15 cellular contexts compared by ENCODE assay signal in the genomic region with DNA sequence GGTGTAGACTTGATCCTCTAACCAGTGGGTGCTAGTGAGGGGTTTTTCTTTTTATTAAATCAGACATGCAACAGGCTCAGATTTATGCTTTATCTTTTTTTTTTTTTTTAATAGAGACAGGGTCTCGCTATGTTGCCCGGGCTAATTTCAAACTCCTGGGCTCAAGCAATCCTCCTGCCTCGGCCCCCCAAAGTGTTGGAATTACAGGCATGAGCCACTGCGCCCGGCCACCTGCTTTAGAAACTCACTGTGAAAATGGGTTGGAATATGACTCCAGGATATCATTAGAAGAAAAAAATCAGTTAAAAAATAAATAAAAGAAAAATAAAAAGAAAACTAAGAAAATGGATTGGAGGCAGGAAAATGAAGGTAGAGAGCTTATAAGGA. TPM values are rescaled to one million over a fixed set of nuclear protein-coding genes. Genes with fewer than 3 reads are reported as not detected.
A peak's percentile ranks its signal among the peaks of the same experiment; 100 is the strongest.
DNase-seq lines count a peak whose midpoint lies in the region; ATAC-seq and TF ChIP-seq lines count a peak whose summit lies in the region.
"Had no signal": no experiment of that assay in that cellular context is flagged by ENCODE, and none has a peak within 500 bp of the region (broad histone marks: within the 10 kb centered on the region; RNA-seq: fewer than 3 reads in every experiment).

No MANE protein-coding gene starts in this region.

- TF ChIP-seq CTCF in heart left ventricle (IDR thresholded peaks at IDR 0.05) (no peak), gastroesophageal sphincter (IDR thresholded peaks at IDR 0.05) (no peak), type B pancreatic cell (conservative IDR thresholded peaks at IDR 0.05) (no peak), foreskin fibroblast (IDR thresholded peaks at IDR 0.05; ENCODE audit: low read depth, low read length) (no peak)

- H3K36me3 Mint-ChIP-seq in type B pancreatic cell = peaks cover 19% of the 10 kb centered on the region

- TF ChIP-seq EP300 in gastroesophageal sphincter (IDR thresholded peaks at IDR 0.05) = no peak

- H3K27ac ChIP-seq in heart left ventricle (peak overlapping the region in 11 of 12 donors; percentile 10 to 98 (median 74)), gastroesophageal sphincter (peak overlapping the region; percentile 90 to 98 (median 94)), rectal smooth muscle tissue (ENCODE audit: low read depth, low read length) (peak overlapping the region; percentile 68)
- H3K27ac ChIP-seq: C4-2B, neural progenitor cell had no signal

- no peaks in the 10 kb centered on the region for H3K4me1 Mint-ChIP-seq in type B pancreatic cell (ENCODE audit: unreplicated experiment)
- H3K4me1 Mint-ChIP-seq: activated B cell treated with CpG ODN at 0.5 μM for 24 hours, brain, neural progenitor cell had no signal

- 89 to 92% (median 90%) methylated on average over 5 of the region's 5 CpGs for WGBS in heart left ventricle, 4 donors
- WGBS in gastroesophageal sphincter (ENCODE audit: low coverage in 1 of 2), 2 donors = 53 to 83% methylated on average over 1 to 3 of the region's 5 CpGs

- DNase-seq in heart left ventricle (no peak), left cardiac atrium (no peak), type B pancreatic cell (ENCODE audit: extremely low spot score, unreplicated experiment) (no peak), foreskin fibroblast (no peak)
- DNase-seq in activated CD4-positive, alpha-beta T cell treated with anti-CD3 and anti-CD28 coated beads for 48 hours = no peak

- ATAC-seq in heart left ventricle (no peak), left cardiac atrium (no peak), gastroesophageal sphincter (no peak), GM21528 (IDR thresholded peaks at IDR 0.05; ENCODE audit: low FRiP score, unreplicated experiment) (no peak)

- no peak overlapping the region for H3K9ac ChIP-seq in rectal smooth muscle tissue (ENCODE audit: low read length)
- H3K9ac ChIP-seq: neural progenitor cell had no signal

- H3K9me3 Mint-ChIP-seq in type B pancreatic cell = no peaks in the 10 kb centered on the region
- H3K9me3 Mint-ChIP-seq: activated B cell treated with CpG ODN at 0.5 μM for 24 hours; activated CD8-positive, alpha-beta T cell treated with anti-CD3 and anti-CD28 coated beads for 36 hours; activated naive CD4-positive, alpha-beta T cell treated with anti-CD3 and anti-CD28 coated beads, Interleukin-2, amount 50 U/mL, for 24 hours; activated T-cell treated with anti-CD3 and anti-CD28 coated beads, Interleukin-2, amount 50 U/mL, for 24 hours; neural progenitor cell had no signal

- H3K4me3 ChIP-seq in heart left ventricle (no peak overlapping the region), gastroesophageal sphincter (no peak overlapping the region), rectal smooth muscle tissue (ENCODE audit: low read length) (no peak overlapping the region), foreskin fibroblast (ENCODE audit: low read depth in 1 of 2, low read length in 2 of 2) (no peak overlapping the region)
- H3K4me3 ChIP-seq: neural progenitor cell had no signal

- H3K4me3 Mint-ChIP-seq in type B pancreatic cell = no peak overlapping the region
- H3K4me3 Mint-ChIP-seq: activated B cell treated with CpG ODN at 0.5 μM for 24 hours; activated CD8-positive, alpha-beta T cell treated with anti-CD3 and anti-CD28 coated beads for 36 hours; activated naive CD4-positive, alpha-beta T cell treated with anti-CD3 and anti-CD28 coated beads, Interleukin-2, amount 50 U/mL, for 24 hours; activated T-cell treated with anti-CD3 and anti-CD28 coated beads, Interleukin-2, amount 50 U/mL, for 24 hours; brain had no signal

- TF ChIP-seq POLR2A in heart left ventricle (IDR thresholded peaks at IDR 0.05) (no peak), gastroesophageal sphincter (IDR thresholded peaks at IDR 0.05) (no peak)

- H3K36me3 ChIP-seq in heart left ventricle (peaks cover 3 to 100% (median 95%) of the 10 kb centered on the region in 9 donors), gastroesophageal sphincter (peaks cover 0 to 98% of the 10 kb centered on the region in 2 donors), rectal smooth muscle tissue (ENCODE audit: control insufficient read depth, insufficient read depth, low read length) (peaks cover 39% of the 10 kb centered on the region)
- H3K36me3 ChIP-seq: neural progenitor cell had no signal

- intact Hi-C loops in heart left ventricle (cut with DNase I) = loop anchor here (2.0 to 10.0 kb wide), 11 partner anchors 37 to 107 kb away; a partner anchor contains a TSS
- intact Hi-C loops in left cardiac atrium (cut with DNase I) = loop anchor here (5.0 to 10.0 kb wide), 4 partner anchors 63 to 107 kb away; no protein-coding TSS in a partner anchor

- H3K9me3 ChIP-seq in heart left ventricle (no peaks in the 10 kb centered on the region), gastroesophageal sphincter (no peaks in the 10 kb centered on the region)

- H3K27me3 Mint-ChIP-seq in type B pancreatic cell = no peaks in the 10 kb centered on the region
- H3K27me3 Mint-ChIP-seq: activated B cell treated with CpG ODN at 0.5 μM for 24 hours; activated CD8-positive, alpha-beta T cell treated with anti-CD3 and anti-CD28 coated beads for 36 hours; activated naive CD4-positive, alpha-beta T cell treated with anti-CD3 and anti-CD28 coated beads, Interleukin-2, amount 50 U/mL, for 24 hours; activated T-cell treated with anti-CD3 and anti-CD28 coated beads, Interleukin-2, amount 50 U/mL, for 24 hours had no signal

- peaks cover 4 to 88% (median 59%) of the 10 kb centered on the region in 12 donors for H3K4me1 ChIP-seq in heart left ventricle
- peaks cover 2 to 100% (median 60%) of the 10 kb centered on the region in 3 donors for H3K4me1 ChIP-seq in gastroesophageal sphincter
- H3K4me1 ChIP-seq in rectal smooth muscle tissue (ENCODE audit: control insufficient read depth, insufficient read depth, low read length) = peaks cover 22% of the 10 kb centered on the region
- H3K4me1 ChIP-seq: neural progenitor cell had no signal

- peak overlapping the region; percentile 77 for H3K27ac Mint-ChIP-seq in type B pancreatic cell
- H3K27ac Mint-ChIP-seq: activated B cell treated with CpG ODN at 0.5 μM for 24 hours; activated CD8-positive, alpha-beta T cell treated with anti-CD3 and anti-CD28 coated beads for 36 hours; activated naive CD4-positive, alpha-beta T cell treated with anti-CD3 and anti-CD28 coated beads, Interleukin-2, amount 50 U/mL, for 24 hours; activated T-cell treated with anti-CD3 and anti-CD28 coated beads, Interleukin-2, amount 50 U/mL, for 24 hours; neural progenitor cell had no signal

- H3K27me3 ChIP-seq in heart left ventricle = no peaks in the 10 kb centered on the region
- H3K27me3 ChIP-seq in gastroesophageal sphincter = no peaks in the 10 kb centered on the region
- no peaks in the 10 kb centered on the region for H3K27me3 ChIP-seq in rectal smooth muscle tissue (ENCODE audit: control insufficient read depth, insufficient read depth, low read length)
- H3K27me3 ChIP-seq: neural progenitor cell had no signal

RNA-seq across cellular contexts. Expression of a gene that starts 50.7 kb away (rescaled TPM):
- total RNA-seq in heart left ventricle (100 to 1,000 TPM; 125 to 239 (median 154) TPM), left cardiac atrium (100 to 1,000 TPM; 194 to 326 TPM), gastroesophageal sphincter (100 to 1,000 TPM; 293 to 539 (median 457) TPM), type B pancreatic cell (ENCODE audit: low replicate concordance) (30.7 and 35.3 TPM in 2 replicates)
- polyA plus RNA-seq in heart left ventricle = 100 to 1,000 TPM; 129 to 148 TPM

RNA-seq across cellular contexts. Expression of a gene that starts 51.4 kb away (rescaled TPM):
- total RNA-seq in heart left ventricle (1,000 to 10,000 TPM in 2 of 9 donors, 100 to 1,000 TPM in 7; 422 to 2,088 (median 703) TPM), left cardiac atrium (1,000 to 10,000 TPM in 1 of 2 donors, 100 to 1,000 TPM in 1; 881 to 1,287 TPM), gastroesophageal sphincter (1,000 to 10,000 TPM; 2,362 to 3,466 (median 3,146) TPM), type B pancreatic cell (ENCODE audit: low replicate concordance) (80.0 and 159 TPM in 2 replicates)
- polyA plus RNA-seq in heart left ventricle = 100 to 1,000 TPM; 379 to 481 TPM
